In genomic region chr7:131039836-131040235, GRCh38 we compare ENCODE assay signal across 9 cellular contexts.
DNase-seq lines count a peak whose midpoint lies in the region; ATAC-seq and TF ChIP-seq lines count a peak whose summit lies in the region.
"Had no signal": no experiment of that assay in that cellular context is flagged by ENCODE, and none has a peak within 500 bp of the region (broad histone marks: within the 10 kb centered on the region; RNA-seq: fewer than 3 reads in every experiment).

No MANE protein-coding gene starts in this region.

- H3K9me3 Mint-ChIP-seq in activated naive CD4-positive, alpha-beta T cell treated with anti-CD3 and anti-CD28 coated beads, Interleukin-2, amount 50 U/mL, for 72 hours, result no peaks in the 10 kb centered on the region

- TF ChIP-seq CTCF in breast epithelium (IDR thresholded peaks at IDR 0.05) (no peak), upper lobe of left lung (IDR thresholded peaks at IDR 0.05) (no peak), GM13976 (IDR thresholded peaks at IDR 0.05; ENCODE audit: borderline replicate concordance, control extremely low read depth, extremely low read depth, insufficient read depth, missing control alignments) (no peak)

- DNase-seq in activated naive CD4-positive, alpha-beta T cell treated with anti-CD3 and anti-CD28 coated beads, Interleukin-2, amount 50 U/mL, for 72 hours (ENCODE audit: low spot score in 2 of 2), result no peak
- no peak for DNase-seq in activated naive CD4-positive, alpha-beta T cell treated with Interleukin-2 at 50 U/mL for 16 hours
- no peak for DNase-seq in breast epithelium (ENCODE audit: low spot score in 2 of 2)
- no peak for DNase-seq in upper lobe of left lung
- DNase-seq in GM13976 (ENCODE audit: low spot score), result no peak
- no peak for DNase-seq in NCI-H510A treated with DMSO at 0.1 percent for 48 hours (lab: John Stamatoyannopoulos, UW)
- DNase-seq: NCI-H510A had no signal

- H3K27ac ChIP-seq in breast epithelium, result peak overlapping the region; percentile 37 to 59
- no peak overlapping the region for H3K27ac ChIP-seq in muscle layer of colon (ENCODE audit: low read depth, low read length)
- peak overlapping the region in 3 of 4 donors; percentile 3 to 41 (median 37) for H3K27ac ChIP-seq in upper lobe of left lung

- H3K27ac Mint-ChIP-seq in activated naive CD4-positive, alpha-beta T cell treated with anti-CD3 and anti-CD28 coated beads, Interleukin-2, amount 50 U/mL, for 72 hours, result peak overlapping the region; percentile 46 to 80

- no peak for TF ChIP-seq EP300 in upper lobe of left lung (IDR thresholded peaks at IDR 0.05)

- H3K9ac ChIP-seq in muscle layer of colon (ENCODE audit: low read length), result peak overlapping the region; percentile 27

- H3K36me3 ChIP-seq in breast epithelium, result no peaks in the 10 kb centered on the region
- H3K36me3 ChIP-seq in muscle layer of colon (ENCODE audit: insufficient read depth, low read length), result no peaks in the 10 kb centered on the region
- peaks cover 0 to 5% (median 2%) of the 10 kb centered on the region in 4 donors for H3K36me3 ChIP-seq in upper lobe of left lung

- peaks cover 0 to 24% of the 10 kb centered on the region in 2 donors for H3K36me3 Mint-ChIP-seq in activated naive CD4-positive, alpha-beta T cell treated with anti-CD3 and anti-CD28 coated beads, Interleukin-2, amount 50 U/mL, for 72 hours

- in situ Hi-C loops in GM13976 (cut with MboI; ENCODE audit: low sequenced_read_pairs, unreplicated experiment), result no loop called here

- TF ChIP-seq POLR2A in breast epithelium (IDR thresholded peaks at IDR 0.05) (no peak), upper lobe of left lung (IDR thresholded peaks at IDR 0.05) (no peak)

- H3K4me1 ChIP-seq in breast epithelium (peaks cover 5 to 13% of the 10 kb centered on the region in 2 donors), muscle layer of colon (ENCODE audit: insufficient read depth, low read length) (peaks cover 29% of the 10 kb centered on the region), upper lobe of left lung (peaks cover 29 to 57% (median 36%) of the 10 kb centered on the region in 4 donors)

- intact Hi-C loops in breast epithelium (cut with DNase I; ENCODE audit: low total_unique reads), result no loop called here

- H3K9me3 ChIP-seq in breast epithelium (no peaks in the 10 kb centered on the region), muscle layer of colon (ENCODE audit: low read length) (no peaks in the 10 kb centered on the region), upper lobe of left lung (no peaks in the 10 kb centered on the region)

- no peaks in the 10 kb centered on the region for H3K27me3 ChIP-seq in breast epithelium
- H3K27me3 ChIP-seq in muscle layer of colon (ENCODE audit: control insufficient read depth in 1 of 2, insufficient read depth in 2 of 2, low read length in 2 of 2), result no peaks in the 10 kb centered on the region
- H3K27me3 ChIP-seq in upper lobe of left lung, result no peaks in the 10 kb centered on the region

- H3K4me3 ChIP-seq in breast epithelium, result no peak overlapping the region
- no peak overlapping the region for H3K4me3 ChIP-seq in muscle layer of colon (ENCODE audit: low read depth in 1 of 2, low read length in 2 of 2)
- H3K4me3 ChIP-seq in upper lobe of left lung, result no peak overlapping the region

- 74 to 78% methylated on average over 3 of the region's 3 CpGs for WGBS in upper lobe of left lung, 2 donors

- no peak for ATAC-seq in activated naive CD4-positive, alpha-beta T cell treated with anti-CD3 and anti-CD28 coated beads, Interleukin-2, amount 50 U/mL, for 72 hours
- ATAC-seq in upper lobe of left lung (ENCODE audit: low FRiP score in 2 of 2) (peak in 1 of 2 donors; percentile 56), GM21825 (IDR thresholded peaks at IDR 0.05; ENCODE audit: unreplicated experiment) (no peak)
